1 cellular context compared by ENCODE assay signal in the genomic region with DNA sequence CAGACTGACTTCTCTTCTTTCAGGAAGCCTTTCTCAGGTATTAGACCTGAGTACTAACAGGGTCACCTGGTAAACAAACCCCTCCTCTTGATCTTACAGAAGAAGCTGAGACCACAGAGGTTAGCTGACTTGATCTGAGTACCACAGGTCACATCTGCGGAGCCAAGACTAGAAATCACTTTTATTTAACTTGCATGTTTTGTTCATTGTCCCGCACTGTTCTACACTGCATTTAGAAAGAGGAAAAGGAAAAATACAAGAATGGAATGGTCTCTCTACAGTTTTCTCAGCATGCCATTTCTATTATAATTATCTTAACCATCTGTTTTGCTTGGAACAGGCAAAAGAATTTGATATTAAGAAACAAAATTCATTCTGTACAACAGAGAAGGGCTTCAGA.
TF ChIP-seq lines count a peak whose summit lies in the region.

No MANE protein-coding gene starts in this region.

TF ChIP-seq in WTC11, 78 proteins besides CTCF, POLR2A, EP300 and RAD21 (continued from another document):
- TF ChIP-seq, protein P1, sequence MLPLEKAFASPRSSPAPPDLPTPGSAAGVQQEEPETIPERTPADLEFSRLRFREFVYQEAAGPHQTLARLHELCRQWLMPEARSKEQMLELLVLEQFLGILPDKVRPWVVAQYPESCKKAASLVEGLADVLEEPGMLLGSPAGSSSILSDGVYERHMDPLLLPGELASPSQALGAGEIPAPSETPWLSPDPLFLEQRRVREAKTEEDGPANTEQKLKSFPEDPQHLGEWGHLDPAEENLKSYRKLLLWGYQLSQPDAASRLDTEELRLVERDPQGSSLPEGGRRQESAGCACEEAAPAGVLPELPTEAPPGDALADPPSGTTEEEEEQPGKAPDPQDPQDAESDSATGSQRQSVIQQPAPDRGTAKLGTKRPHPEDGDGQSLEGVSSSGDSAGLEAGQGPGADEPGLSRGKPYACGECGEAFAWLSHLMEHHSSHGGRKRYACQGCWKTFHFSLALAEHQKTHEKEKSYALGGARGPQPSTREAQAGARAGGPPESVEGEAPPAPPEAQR (CRISPR knock-in tag; IDR thresholded peaks at IDR 0.05) = no peak
- TF ChIP-seq CREB1 (CRISPR knock-in tag; IDR thresholded peaks at IDR 0.05) = no peak
- TF ChIP-seq GTF2I (CRISPR knock-in tag; conservative IDR thresholded peaks at IDR 0.05) = no peak
- TF ChIP-seq, protein P2, sequence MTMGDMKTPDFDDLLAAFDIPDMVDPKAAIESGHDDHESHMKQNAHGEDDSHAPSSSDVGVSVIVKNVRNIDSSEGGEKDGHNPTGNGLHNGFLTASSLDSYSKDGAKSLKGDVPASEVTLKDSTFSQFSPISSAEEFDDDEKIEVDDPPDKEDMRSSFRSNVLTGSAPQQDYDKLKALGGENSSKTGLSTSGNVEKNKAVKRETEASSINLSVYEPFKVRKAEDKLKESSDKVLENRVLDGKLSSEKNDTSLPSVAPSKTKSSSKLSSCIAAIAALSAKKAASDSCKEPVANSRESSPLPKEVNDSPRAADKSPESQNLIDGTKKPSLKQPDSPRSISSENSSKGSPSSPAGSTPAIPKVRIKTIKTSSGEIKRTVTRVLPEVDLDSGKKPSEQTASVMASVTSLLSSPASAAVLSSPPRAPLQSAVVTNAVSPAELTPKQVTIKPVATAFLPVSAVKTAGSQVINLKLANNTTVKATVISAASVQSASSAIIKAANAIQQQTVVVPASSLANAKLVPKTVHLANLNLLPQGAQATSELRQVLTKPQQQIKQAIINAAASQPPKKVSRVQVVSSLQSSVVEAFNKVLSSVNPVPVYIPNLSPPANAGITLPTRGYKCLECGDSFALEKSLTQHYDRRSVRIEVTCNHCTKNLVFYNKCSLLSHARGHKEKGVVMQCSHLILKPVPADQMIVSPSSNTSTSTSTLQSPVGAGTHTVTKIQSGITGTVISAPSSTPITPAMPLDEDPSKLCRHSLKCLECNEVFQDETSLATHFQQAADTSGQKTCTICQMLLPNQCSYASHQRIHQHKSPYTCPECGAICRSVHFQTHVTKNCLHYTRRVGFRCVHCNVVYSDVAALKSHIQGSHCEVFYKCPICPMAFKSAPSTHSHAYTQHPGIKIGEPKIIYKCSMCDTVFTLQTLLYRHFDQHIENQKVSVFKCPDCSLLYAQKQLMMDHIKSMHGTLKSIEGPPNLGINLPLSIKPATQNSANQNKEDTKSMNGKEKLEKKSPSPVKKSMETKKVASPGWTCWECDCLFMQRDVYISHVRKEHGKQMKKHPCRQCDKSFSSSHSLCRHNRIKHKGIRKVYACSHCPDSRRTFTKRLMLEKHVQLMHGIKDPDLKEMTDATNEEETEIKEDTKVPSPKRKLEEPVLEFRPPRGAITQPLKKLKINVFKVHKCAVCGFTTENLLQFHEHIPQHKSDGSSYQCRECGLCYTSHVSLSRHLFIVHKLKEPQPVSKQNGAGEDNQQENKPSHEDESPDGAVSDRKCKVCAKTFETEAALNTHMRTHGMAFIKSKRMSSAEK (CRISPR knock-in tag; IDR thresholded peaks at IDR 0.05; ENCODE audit: borderline replicate concordance) = no peak
